Comparison of ENCODE assay signal across 37 cellular contexts in genomic region chr12:9104087-9104486, GRCh38. TPM values are rescaled to one million over a fixed set of nuclear protein-coding genes. Genes with fewer than 3 reads are reported as not detected.
DNase-seq lines count a peak whose midpoint lies in the region; ATAC-seq, FAIRE-seq and TF ChIP-seq lines count a peak whose summit lies in the region.
"Had no signal": no experiment of that assay in that cellular context is flagged by ENCODE, and none has a peak within 500 bp of the region (broad histone marks: within the 10 kb centered on the region; RNA-seq: fewer than 3 reads in every experiment).

No MANE protein-coding gene starts in this region.

- TF ChIP-seq EP300 in HepG2 (IDR thresholded peaks at IDR 0.05; ENCODE audit: low read depth in 2 of 2, low read length in 2 of 2): no peak
- TF ChIP-seq EP300 in HepG2 (CRISPR knock-in tag; IDR thresholded peaks at IDR 0.05; ENCODE audit: borderline replicate concordance): no peak

- H3K9me3 ChIP-seq in HepG2 (ENCODE audit: low read length) (no peaks in the 10 kb centered on the region), right lobe of liver (no peaks in the 10 kb centered on the region), heart right ventricle (no peaks in the 10 kb centered on the region), colonic mucosa (no peaks in the 10 kb centered on the region)
- H3K9me3 ChIP-seq: A549; BE2C; BLaER1; BLaER1 treated with 17β-estradiol and CSF1 and Interleukin-3, amounts not matched to agents 10 nM and 100 nM; Caco-2 had no signal

- H2AFZ ChIP-seq in HepG2 (ENCODE audit: low read length): no peak overlapping the region

- TF ChIP-seq CTCF in natural killer cell (IDR thresholded peaks at IDR 0.05) (no peak), HepG2 (CRISPR knock-in tag; IDR thresholded peaks at IDR 0.05) (no peak), right lobe of liver (IDR thresholded peaks at IDR 0.05) (no peak), heart right ventricle (IDR thresholded peaks at IDR 0.05) (no peak), colonic mucosa (IDR thresholded peaks at IDR 0.05) (no peak)

- no TSS peak for BruUV-seq in HepG2 (replicated peaks; lab: Mats Ljungman, UMichigan)

- TF ChIP-seq RAD21 in HepG2 (CRISPR knock-in tag; IDR thresholded peaks at IDR 0.05): no peak

- H3K27ac ChIP-seq in HepG2 (ENCODE audit: extremely low read length, insufficient read depth, low read length) (no peak overlapping the region), right lobe of liver (no peak overlapping the region), heart right ventricle (no peak overlapping the region), colonic mucosa (no peak overlapping the region)
- H3K27ac ChIP-seq: 22Rv1; A549; BLaER1; BLaER1 treated with 17β-estradiol and CSF1 and Interleukin-3, amounts not matched to agents 10 nM and 100 nM; C4-2B had no signal

- peaks cover 9% of the 10 kb centered on the region in 2 donors for H3K4me1 Mint-ChIP-seq in natural killer cell treated with Interleukin-12 subunit alpha and Interleukin-12 subunit beta and Interleukin-15 and Interleukin-18, amount 100 ng/mL, for 72 hours (ENCODE audit: low read depth in 2 of 2)
- peaks cover 0 to 5% of the 10 kb centered on the region in 2 donors for H3K4me1 Mint-ChIP-seq in natural killer cell
- H3K4me1 Mint-ChIP-seq: B cell; CD14-positive monocyte; CD4-positive, CD25-positive, alpha-beta regulatory T cell had no signal

- 89% methylated on average over 4 of the region's 4 CpGs for WGBS in HepG2 (ENCODE audit: low lambda C conversion rate)
- 62% methylated on average over 4 of the region's 4 CpGs for WGBS in right lobe of liver (ENCODE audit: insufficient coverage, low coverage, low lambda C conversion rate, missing lambda C conversion rate)
- WGBS in heart right ventricle, 2 donors: 66 to 87% methylated on average over 4 of the region's 4 CpGs

- H4K20me1 ChIP-seq in HepG2 (ENCODE audit: insufficient read depth, low read length): peaks cover 33% of the 10 kb centered on the region
- H4K20me1 ChIP-seq: BLaER1; BLaER1 treated with 17β-estradiol and CSF1 and Interleukin-3, amounts not matched to agents 10 nM and 100 nM had no signal

- no peak overlapping the region for H3K4me3 ChIP-seq in HepG2 (replicated peaks in 1 of 3; ENCODE audit: insufficient read depth in 1 of 3, low read depth in 2 of 3, low read length in 3 of 3)
- H3K4me3 ChIP-seq in right lobe of liver: no peak overlapping the region
- H3K4me3 ChIP-seq in heart right ventricle: no peak overlapping the region
- no peak overlapping the region for H3K4me3 ChIP-seq in colonic mucosa
- H3K4me3 ChIP-seq: A549; BLaER1; BLaER1 treated with 17β-estradiol and CSF1 and Interleukin-3, amounts not matched to agents 10 nM and 100 nM had no signal

- H3K36me3 ChIP-seq in HepG2 (replicated peaks in 1 of 2; ENCODE audit: control insufficient read depth in 1 of 2, insufficient read depth in 2 of 2, low read length in 2 of 2) (peaks cover 17 to 74% of the 10 kb centered on the region in 2 experiments), right lobe of liver (peaks cover 18 to 99% (median 62%) of the 10 kb centered on the region in 4 donors), heart right ventricle (peaks cover 0 to 100% (median 92%) of the 10 kb centered on the region in 9 donors), colonic mucosa (no peaks in the 10 kb centered on the region)
- H3K36me3 ChIP-seq: BE2C, BLaER1 had no signal

- H3K79me2 ChIP-seq in HepG2 (ENCODE audit: insufficient read depth, low read length): no peaks in the 10 kb centered on the region

- no peaks in the 10 kb centered on the region for H3K9me3 Mint-ChIP-seq in natural killer cell treated with Interleukin-12 subunit alpha and Interleukin-12 subunit beta and Interleukin-15 and Interleukin-18, amount 100 ng/mL, for 72 hours
- no peaks in the 10 kb centered on the region for H3K9me3 Mint-ChIP-seq in natural killer cell
- H3K9me3 Mint-ChIP-seq: CD14-positive monocyte; CD4-positive, alpha-beta memory T cell; CD4-positive, alpha-beta T cell; CD4-positive, CD25-positive, alpha-beta regulatory T cell; CD8-positive, alpha-beta memory T cell; CD8-positive, alpha-beta T cell had no signal

- H3K27ac Mint-ChIP-seq in natural killer cell treated with Interleukin-12 subunit alpha and Interleukin-12 subunit beta and Interleukin-15 and Interleukin-18, amount 100 ng/mL, for 72 hours: peak overlapping the region in 1 of 2 donors; percentile 29
- H3K27ac Mint-ChIP-seq in natural killer cell: peak overlapping the region in 1 of 2 donors; percentile 50
- H3K27ac Mint-ChIP-seq: B cell; CD14-positive monocyte; CD4-positive, alpha-beta memory T cell; CD4-positive, alpha-beta T cell; CD8-positive, alpha-beta T cell had no signal

- DNase-seq in natural killer cell treated with Interleukin-12 subunit alpha and Interleukin-12 subunit beta and Interleukin-15 and Interleukin-18, amount 100 ng/mL, for 72 hours (ENCODE audit: low spot score): no peak
- DNase-seq in natural killer cell: no peak
- no peak for DNase-seq in HepG2 (ENCODE audit: low spot score)
- DNase-seq in right lobe of liver: no peak
- DNase-seq in heart right ventricle: no peak
- no peak for DNase-seq in colonic mucosa
- DNase-seq: 8988T; ACHN; AML-193; BE2C; C1 segment of cervical spinal cord; Caco-2; Calu3; CD4-positive, alpha-beta memory T cell; CD4-positive, alpha-beta T cell; CD4-positive, CD25-positive, alpha-beta regulatory T cell; CD8-positive, alpha-beta memory T cell; CD8-positive, alpha-beta T cell; COR-L47; DMS 273 treated with DMSO at 0.1 percent for 48 hours; DMS153; DMS53; DMS79; DMS79 treated with DMSO at 0.1 percent for 48 hours; DND-41; EL had no signal

- CTCF ChIA-PET in HepG2 (lab: Yijun Ruan, JAX; ENCODE audit: low intra/inter-chr PET ratio, low total read pairs): no interaction called here

- peak overlapping the region; percentile 30 for H3K4me3 Mint-ChIP-seq in natural killer cell treated with Interleukin-12 subunit alpha and Interleukin-12 subunit beta and Interleukin-15 and Interleukin-18, amount 100 ng/mL, for 72 hours
- H3K4me3 Mint-ChIP-seq in natural killer cell: no peak overlapping the region
- H3K4me3 Mint-ChIP-seq: B cell; CD14-positive monocyte; CD4-positive, alpha-beta memory T cell; CD4-positive, alpha-beta T cell; CD4-positive, CD25-positive, alpha-beta regulatory T cell; CD8-positive, alpha-beta memory T cell; CD8-positive, alpha-beta T cell had no signal

- in situ Hi-C loops in HepG2 (cut with HindIII; ENCODE audit: extremely low pct_ligation_motif_present, low pct_unique_long_range_greater_than_20kb): no loop called here

- H3K4me1 ChIP-seq in HepG2 (ENCODE audit: insufficient read depth, low read length) (peaks cover 35% of the 10 kb centered on the region), right lobe of liver (no peaks in the 10 kb centered on the region), heart right ventricle (peaks cover 0 to 52% (median 13%) of the 10 kb centered on the region in 9 donors), colonic mucosa (no peaks in the 10 kb centered on the region)
- H3K4me1 ChIP-seq: A549, BE2C, BLaER1, Caco-2 had no signal

- no peak overlapping the region for H3K4me2 ChIP-seq in HepG2 (ENCODE audit: low read depth, low read length)
- H3K4me2 ChIP-seq: A549; BLaER1; BLaER1 treated with 17β-estradiol and CSF1 and Interleukin-3, amounts not matched to agents 10 nM and 100 nM had no signal

- H3K27me3 Mint-ChIP-seq in natural killer cell treated with Interleukin-12 subunit alpha and Interleukin-12 subunit beta and Interleukin-15 and Interleukin-18, amount 100 ng/mL, for 72 hours: no peaks in the 10 kb centered on the region
- H3K27me3 Mint-ChIP-seq in natural killer cell (ENCODE audit: low read depth in 2 of 2): no peaks in the 10 kb centered on the region
- H3K27me3 Mint-ChIP-seq: CD4-positive, alpha-beta memory T cell; CD4-positive, alpha-beta T cell; CD8-positive, alpha-beta memory T cell had no signal

- TF ChIP-seq POLR2A in HepG2 (IDR thresholded peaks at IDR 0.05; ENCODE audit: insufficient read depth in 1 of 2, low read depth in 2 of 2, low read length in 2 of 2) (0 out of 4 replicates have a peak, but pooled peaks of 1 of the 2 experiments have one; percentile 19), right lobe of liver (IDR thresholded peaks at IDR 0.05) (peak; percentile 6)

- intact Hi-C loops in natural killer cell (cut with micrococcal nuclease) (no loop called here), HepG2 (cut with micrococcal nuclease; ENCODE audit: unreplicated experiment) (no loop called here), right lobe of liver (cut with DNase I) (loop anchor here in 1 of 2 donors (10.0 kb wide), 1 partner anchor 51 kb away; no protein-coding TSS in a partner anchor), heart right ventricle (cut with DNase I) (loop anchor here in 1 of 10 donors (5.0 kb wide), 1 partner anchor 37 kb away; no protein-coding TSS in a partner anchor), colonic mucosa (cut with DNase I) (no loop called here)

- H3K27me3 ChIP-seq in HepG2 (ENCODE audit: control insufficient read depth in 1 of 2, insufficient read depth in 2 of 2, low read length in 2 of 2) (no peaks in the 10 kb centered on the region), right lobe of liver (no peaks in the 10 kb centered on the region), heart right ventricle (no peaks in the 10 kb centered on the region), colonic mucosa (no peaks in the 10 kb centered on the region)
- H3K27me3 ChIP-seq: BE2C; BLaER1; BLaER1 treated with 17β-estradiol and CSF1 and Interleukin-3, amounts not matched to agents 10 nM and 100 nM had no signal

- no peak for FAIRE-seq in HepG2 (lab: Jason Lieb, UNC)
- FAIRE-seq: A204.1, A549, D721Med had no signal

- no peak for ATAC-seq in natural killer cell treated with Interleukin-12 subunit alpha and Interleukin-12 subunit beta and Interleukin-15 and Interleukin-18, amount 100 ng/mL, for 72 hours
- no peak for ATAC-seq in natural killer cell
- no peak for ATAC-seq in HepG2
- ATAC-seq in right lobe of liver: no peak
- ATAC-seq in heart right ventricle: no peak
- ATAC-seq: A549; CD8-positive, alpha-beta T cell had no signal

- POLR2A ChIA-PET in HepG2 (lab: Yijun Ruan, JAX): interaction anchor here (1.2 kb wide), 1 partner anchor 12 kb away, joined by 4 read pairs; the partner anchor contains the start of gene A2M

- no peaks in the 10 kb centered on the region for H3K36me3 Mint-ChIP-seq in natural killer cell treated with Interleukin-12 subunit alpha and Interleukin-12 subunit beta and Interleukin-15 and Interleukin-18, amount 100 ng/mL, for 72 hours
- no peaks in the 10 kb centered on the region for H3K36me3 Mint-ChIP-seq in natural killer cell
- H3K36me3 Mint-ChIP-seq: CD14-positive monocyte; CD4-positive, CD25-positive, alpha-beta regulatory T cell had no signal

- no peak overlapping the region for H3K9ac ChIP-seq in HepG2 (ENCODE audit: insufficient read depth, low read depth, low read length)
- no peak overlapping the region for H3K9ac ChIP-seq in colonic mucosa (ENCODE audit: low read depth in 2 of 2, low read length in 2 of 2)
- H3K9ac ChIP-seq: BLaER1; BLaER1 treated with 17β-estradiol and CSF1 and Interleukin-3, amounts not matched to agents 10 nM and 100 nM had no signal

RNA-seq across cellular contexts. Expression of gene A2M, which starts 11.6 kb away (rescaled TPM):
- total RNA-seq in natural killer cell treated with Interleukin-12 subunit alpha and Interleukin-12 subunit beta and Interleukin-15 and Interleukin-18, amount 100 ng/mL, for 72 hours: under 1 TPM in 1 of 2 donors, not detected in 1; 0.59 TPM
- total RNA-seq in natural killer cell: under 1 TPM in 1 of 3 donors, not detected in 2; 0.08 TPM
- 1,675 and 2,807 TPM in 2 replicates for total RNA-seq in HepG2 (2016; rRNA removed; fragmentation: Illumina TruSeq; extraction: Trizol)
- total RNA-seq in HepG2 (2016; cell fraction: cytosol; rRNA removed; fragmentation: Illumina TruSeq; extraction: Trizol; ENCODE audit: low read depth): 234 and 270 TPM in 2 replicates
- total RNA-seq in HepG2 (2016; cell fraction: insoluble cytoplasmic fraction; rRNA removed; fragmentation: Illumina TruSeq; extraction: Trizol): 1,476 and 2,691 TPM in 2 replicates
- total RNA-seq in HepG2 (2016; cell fraction: membrane; rRNA removed; fragmentation: Illumina TruSeq; extraction: Trizol): 813 and 957 TPM in 2 replicates
- total RNA-seq in HepG2 (2016; cell fraction: nucleus; rRNA removed; fragmentation: Illumina TruSeq; extraction: Trizol): 2,507 and 2,973 TPM in 2 replicates
- 6,551 and 8,760 TPM in 2 replicates for polyA plus RNA-seq in HepG2 (2011; rRNA removed)
- polyA plus RNA-seq in HepG2 (2011; cell fraction: cytosol; rRNA removed): 4,485 and 9,624 TPM in 2 replicates
- polyA plus RNA-seq in HepG2 (2011; cell fraction: nucleus; rRNA removed): 2,489 and 3,325 TPM in 2 replicates
- polyA plus RNA-seq in HepG2 (2012): 4,336 and 6,335 TPM in 2 replicates
- 214 and 262 TPM in 2 replicates for polyA plus RNA-seq in HepG2 (2016; cell fraction: cytosol; fragmentation: Illumina TruSeq; extraction: Trizol; ENCODE audit: low read depth)
- 1,149 and 1,250 TPM in 2 replicates for polyA plus RNA-seq in HepG2 (2016; cell fraction: insoluble cytoplasmic fraction; fragmentation: Illumina TruSeq; extraction: Trizol; ENCODE audit: low read depth)
- 465 and 618 TPM in 2 replicates for polyA plus RNA-seq in HepG2 (2016; cell fraction: membrane; fragmentation: Illumina TruSeq; extraction: Trizol; ENCODE audit: low read depth)
- 2,564 and 2,683 TPM in 2 replicates for polyA plus RNA-seq in HepG2 (2016; cell fraction: nucleus; fragmentation: Illumina TruSeq; extraction: Trizol; ENCODE audit: insufficient read depth, low read depth)
- 3.9 and 4,519 TPM in 2 replicates for polyA minus RNA-seq in HepG2 (2011; rRNA and poly(A)+ RNA removed; ENCODE audit: low replicate concordance)
- polyA minus RNA-seq in HepG2 (2011; cell fraction: cytosol; rRNA and poly(A)+ RNA removed): 3,071 and 7,219 TPM in 2 replicates
- 2,321 and 4,395 TPM in 2 replicates for polyA minus RNA-seq in HepG2 (2011; cell fraction: nucleus; rRNA and poly(A)+ RNA removed)
- total RNA-seq in right lobe of liver: 1,000 to 10,000 TPM in 5 of 6 experiments, 100 to 1,000 TPM in 1; 978 to 3,352 (median 2,507) TPM
- 1,000 to 10,000 TPM in 1 of 10 donors, 100 to 1,000 TPM in 9; 296 to 1,678 (median 530) TPM for total RNA-seq in heart right ventricle
- 100 to 1,000 TPM; 194 to 244 TPM for polyA plus RNA-seq in heart right ventricle
- 100 to 1,000 TPM; 105 to 201 TPM for total RNA-seq in colonic mucosa
- total RNA-seq: A172; B cell; Calu3; CD4-positive, alpha-beta T cell; CD4-positive, CD25-positive, alpha-beta regulatory T cell; CD8-positive, alpha-beta T cell; Daoy had no signal
- polyA plus RNA-seq: A549; CD4-positive, CD25-positive, alpha-beta regulatory T cell had no signal

Comparison
In these comparisons a context has a peak if more than half of its experiments do, and no peak if none do; other contexts are left out.
1. RNA of gene A2M, which starts 11.6 kb away (total RNA-seq): 234 to 2,973 TPM in HepG2, 978 to 3,352 TPM in right lobe of liver, 296 to 1,678 TPM in heart right ventricle and 105 to 201 TPM in colonic mucosa; 0.59 TPM in natural killer cell treated with Interleukin-12 subunit alpha and Interleukin-12 subunit beta and Interleukin-15 and Interleukin-18, amount 100 ng/mL, for 72 hours and 0.08 TPM in natural killer cell; every median in the first group is over 10 times any median in the second.